In the genomic region with DNA sequence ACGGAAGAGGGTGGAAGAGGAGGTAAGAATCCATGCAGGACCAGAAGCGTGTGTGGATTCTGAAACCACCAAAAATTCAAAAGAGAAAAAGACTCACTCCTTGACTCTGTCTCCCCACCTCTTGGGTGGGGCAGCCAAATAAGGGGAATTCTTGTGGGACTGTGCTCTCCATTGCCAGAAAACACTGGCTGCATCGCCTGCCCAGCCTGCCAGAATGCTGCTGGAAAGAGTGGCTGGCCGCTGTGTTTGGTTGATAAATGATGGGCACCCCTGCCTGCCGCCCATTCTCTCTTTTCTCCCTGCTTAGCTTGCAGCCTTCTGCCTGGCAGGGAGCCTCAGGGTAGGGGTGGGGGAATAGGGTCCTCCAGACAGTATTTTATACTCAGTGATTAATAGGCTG, we compare ENCODE assay signal across 19 cellular contexts. TPM values are rescaled to one million over a fixed set of nuclear protein-coding genes. Genes with fewer than 3 reads are reported as not detected.
A peak's percentile ranks its signal among the peaks of the same experiment; 100 is the strongest.
DNase-seq lines count a peak whose midpoint lies in the region; ATAC-seq and TF ChIP-seq lines count a peak whose summit lies in the region.
"Had no signal": no experiment of that assay in that cellular context is flagged by ENCODE, and none has a peak within 500 bp of the region (broad histone marks: within the 10 kb centered on the region; RNA-seq: fewer than 3 reads in every experiment).

No MANE protein-coding gene starts in this region.

- H3K27me3 Mint-ChIP-seq in brain (peaks cover 17% of the 10 kb centered on the region), T-helper 17 cell (no peaks in the 10 kb centered on the region)
- H3K27me3 Mint-ChIP-seq: CD4-positive, alpha-beta memory T cell had no signal

- H3K27me3 ChIP-seq in tibial artery: no peaks in the 10 kb centered on the region
- H3K27me3 ChIP-seq: neutrophil had no signal

- H3K9me3 ChIP-seq in tibial artery (no peaks in the 10 kb centered on the region), T-helper 17 cell (ENCODE audit: control insufficient read depth, low read length, poor library complexity, severe bottlenecking) (no peaks in the 10 kb centered on the region)
- H3K9me3 ChIP-seq: neutrophil had no signal

- no peaks in the 10 kb centered on the region for H3K36me3 Mint-ChIP-seq in brain
- H3K36me3 Mint-ChIP-seq in T-helper 17 cell (ENCODE audit: low read depth): no peaks in the 10 kb centered on the region
- H3K36me3 Mint-ChIP-seq: CD4-positive, alpha-beta memory T cell had no signal

- peak overlapping the region in 3 of 5 experiments; percentile 25 to 69 (median 25) for H3K4me3 Mint-ChIP-seq in brain
- no peak overlapping the region for H3K4me3 Mint-ChIP-seq in T-helper 17 cell
- H3K4me3 Mint-ChIP-seq: CD4-positive, alpha-beta memory T cell had no signal

- DNase-seq in Right ventricle myocardium superior: peak; percentile 64
- DNase-seq in omental fat pad (ENCODE audit: low spot score): no peak
- DNase-seq in tibial artery: peak; percentile 54 to 89
- no peak for DNase-seq in T1000 (lab: John Stamatoyannopoulos, UW)
- DNase-seq in erythroblast (lab: John Stamatoyannopoulos, UW): no peak
- DNase-seq in cerebellar nuclear complex (lab: John Stamatoyannopoulos, UW): no peak
- DNase-seq in T-helper 17 cell: no peak
- DNase-seq: activated CD4-positive, alpha-beta T cell treated with anti-CD3 and anti-CD28 coated beads for 48 hours; amniotic stem cell; CD4-positive, alpha-beta memory T cell; DMS153; foreskin fibroblast; GF-D8; NCI-H524 treated with DMSO at 0.1 percent for 48 hours; stimulated activated naive CD8-positive, alpha-beta T cell treated with anti-CD3 and anti-CD28 coated beads, Interleukin-15, Interleukin-2, amounts not matched to agents 100 U/mL and 50 U/mL, for 24 hours; SW 1271 had no signal

- H3K9me3 Mint-ChIP-seq in brain: no peaks in the 10 kb centered on the region
- H3K9me3 Mint-ChIP-seq: CD4-positive, alpha-beta memory T cell had no signal

- ATAC-seq in Right ventricle myocardium superior (ENCODE audit: poor library complexity) (peak; percentile 38), omental fat pad (ENCODE audit: low FRiP score) (peak; percentile 43), T-helper 17 cell (no peak)
- ATAC-seq: GM12878; stimulated activated naive CD8-positive, alpha-beta T cell treated with anti-CD3 and anti-CD28 coated beads, Interleukin-15, Interleukin-2, amounts not matched to agents 100 U/mL and 50 U/mL, for 24 hours had no signal

- H3K4me1 ChIP-seq in tibial artery: peaks cover 0 to 63% (median 49%) of the 10 kb centered on the region in 4 donors

- no peak overlapping the region for H3K4me3 ChIP-seq in tibial artery
- H3K4me3 ChIP-seq: GM12878 had no signal

- TF ChIP-seq POLR2A in erythroblast (IDR thresholded peaks at IDR 0.05; ENCODE audit: low read length): no peak

- H3K4me1 Mint-ChIP-seq in brain (peaks cover 30% of the 10 kb centered on the region), T-helper 17 cell (peaks cover 9% of the 10 kb centered on the region)

- H3K27ac Mint-ChIP-seq in brain (peak overlapping the region; percentile 69 to 94 (median 92)), T-helper 17 cell (no peak overlapping the region)

- peak overlapping the region; percentile 77 to 83 for H3K27ac ChIP-seq in tibial artery

- H3K36me3 ChIP-seq in tibial artery: no peaks in the 10 kb centered on the region
- H3K36me3 ChIP-seq: neutrophil had no signal

- TF ChIP-seq CTCF in brain (conservative IDR thresholded peaks at IDR 0.05): no peak
- TF ChIP-seq CTCF in omental fat pad (IDR thresholded peaks at IDR 0.05): no peak
- TF ChIP-seq CTCF in tibial artery (IDR thresholded peaks at IDR 0.05): no peak

- intact Hi-C loops in Right ventricle myocardium superior (cut with DNase I) (loop anchor here (5.0 kb wide), 1 partner anchor 70 kb away; the partner anchor contains the start of gene SLC35B1), tibial artery (cut with DNase I; ENCODE audit: low total_unique reads) (loop anchor here (5.0 kb wide), 2 partner anchors 70 to 205 kb away; partner anchors contain the start of gene SLC35B1)

RNA-seq across cellular contexts. Expression of gene KAT7, which starts 11.6 kb away (rescaled TPM):
- polyA plus RNA-seq in brain (ENCODE audit: insufficient read depth, low read depth, low replicate concordance): 85.3 TPM
- total RNA-seq in Right ventricle myocardium superior: 42.5 TPM
- total RNA-seq in omental fat pad: 10 to 100 TPM; 19.9 to 32.6 (median 21.0) TPM
- total RNA-seq in T-helper 17 cell: 100 to 1,000 TPM; 191 to 201 TPM

RNA-seq across cellular contexts. Expression of gene FAM117A, which starts 12.9 kb away (rescaled TPM):
- 13.0 TPM for polyA plus RNA-seq in brain (ENCODE audit: insufficient read depth, low read depth, low replicate concordance)
- total RNA-seq in Right ventricle myocardium superior (9.5 TPM), omental fat pad (10 to 100 TPM in 2 of 4 donors, 1 to 10 TPM in 2; 4.1 to 15.8 (median 10.7) TPM), T-helper 17 cell (10 to 100 TPM; 58.9 to 68.6 TPM)

Comparison
In these comparisons a context has a peak if more than half of its experiments do, and no peak if none do; other contexts are left out.
1. DNase-seq: peak in Right ventricle myocardium superior (single experiment) and tibial artery (2 of 2); none in omental fat pad (single experiment), T1000 (single experiment), erythroblast (0 of 2), cerebellar nuclear complex (0 of 2) and T-helper 17 cell (0 of 3).